In genomic region chr22:41621911-41622179, GRCh38 we compare ENCODE assay signal across 8 cellular contexts. TPM values are rescaled to one million over a fixed set of nuclear protein-coding genes. Genes with fewer than 3 reads are reported as not detected.
DNase-seq lines count a peak whose midpoint lies in the region; ATAC-seq and TF ChIP-seq lines count a peak whose summit lies in the region.

No MANE protein-coding gene starts in this region.

- H3K4me3 ChIP-seq in heart right ventricle = peak overlapping the region; percentile 75 to 99 (median 87)
- peak overlapping the region; percentile 88 to 97 (median 89) for H3K4me3 ChIP-seq in breast epithelium
- H3K4me3 ChIP-seq in mesendoderm (ENCODE audit: low read length) = peak overlapping the region; percentile 96
- peak overlapping the region; percentile 76 to 100 for H3K4me3 ChIP-seq in uterus

- no peak overlapping the region for H2BK15ac ChIP-seq in mesendoderm (replicated peaks; ENCODE audit: low read depth)

- no peak overlapping the region for H4K8ac ChIP-seq in mesendoderm (ENCODE audit: low read depth, low read length)

- H3K9me3 ChIP-seq in heart right ventricle (no peaks in the 10 kb centered on the region), breast epithelium (no peaks in the 10 kb centered on the region), uterus (no peaks in the 10 kb centered on the region)

- no peak overlapping the region for H3K18ac ChIP-seq in mesendoderm (ENCODE audit: low read length)

- peaks cover 19% of the 10 kb centered on the region for H3K79me2 ChIP-seq in mesendoderm (ENCODE audit: control insufficient read depth, insufficient read depth, low read length)

- H3K27me3 ChIP-seq in heart right ventricle = no peaks in the 10 kb centered on the region
- H3K27me3 ChIP-seq in breast epithelium = no peaks in the 10 kb centered on the region
- H3K27me3 ChIP-seq in mesendoderm (ENCODE audit: insufficient read depth, low read length, poor library complexity) = no peaks in the 10 kb centered on the region
- H3K27me3 ChIP-seq in uterus = no peaks in the 10 kb centered on the region

- H3K4ac ChIP-seq in mesendoderm (ENCODE audit: low read depth, low read length) = no peak overlapping the region

- peak overlapping the region in 9 of 10 donors; percentile 89 to 99 (median 96) for H3K27ac ChIP-seq in heart right ventricle
- H3K27ac ChIP-seq in breast epithelium = peak overlapping the region; percentile 98 to 99
- H3K27ac ChIP-seq in mesendoderm (ENCODE audit: low read depth, low read length) = no peak overlapping the region
- peak overlapping the region; percentile 93 to 96 for H3K27ac ChIP-seq in uterus

- TF ChIP-seq CTCF in heart right ventricle (IDR thresholded peaks at IDR 0.05) = no peak
- TF ChIP-seq CTCF in breast epithelium (IDR thresholded peaks at IDR 0.05) = no peak
- TF ChIP-seq CTCF in uterus (IDR thresholded peaks at IDR 0.05) = no peak

- H3K36me3 ChIP-seq in heart right ventricle (peaks cover 0 to 51% (median 34%) of the 10 kb centered on the region in 9 donors), breast epithelium (no peaks in the 10 kb centered on the region), mesendoderm (ENCODE audit: control insufficient read depth, insufficient read depth, low read length) (peaks cover 5% of the 10 kb centered on the region), uterus (no peaks in the 10 kb centered on the region)

- H3K23ac ChIP-seq in mesendoderm (ENCODE audit: low read length) = peak overlapping the region; percentile 90

- DNase-seq in heart right ventricle = no peak
- DNase-seq in left cardiac atrium = no peak
- DNase-seq in breast epithelium (ENCODE audit: low spot score in 2 of 2) = no peak
- DNase-seq in mesendoderm = no peak
- DNase-seq in uterus = no peak
- no peak for DNase-seq in GDM1 (lab: John Stamatoyannopoulos, UW)
- DNase-seq in ACHN = no peak
- DNase-seq in kidney glomerular epithelial cell (lab: John Stamatoyannopoulos, UW) = no peak

- peak overlapping the region; percentile 100 for H3K56ac ChIP-seq in mesendoderm (ENCODE audit: low read length)

- H2AK5ac ChIP-seq in mesendoderm (ENCODE audit: low read length) = no peak overlapping the region

- in situ Hi-C loops in ACHN (cut with HindIII; ENCODE audit: low pct_ligation_motif_present, low pct_unique_long_range_greater_than_20kb, low sequenced_read_pairs) = no loop called here

- peak overlapping the region; percentile 37 for H2BK5ac ChIP-seq in mesendoderm (ENCODE audit: low read length)

- H3K79me1 ChIP-seq in mesendoderm (ENCODE audit: low read length) = peaks cover 11% of the 10 kb centered on the region

- peak overlapping the region; percentile 97 for H3K4me2 ChIP-seq in mesendoderm (ENCODE audit: low read length)

- no peak for TF ChIP-seq POLR2A in breast epithelium (IDR thresholded peaks at IDR 0.05)
- no peak for TF ChIP-seq POLR2A in uterus (IDR thresholded peaks at IDR 0.05)

- 4 to 6% methylated on average over 8 of the region's 8 CpGs for WGBS in heart right ventricle, 2 donors
- WGBS in mesendoderm (ENCODE audit: extremely low coverage, insufficient coverage, low lambda C conversion rate) = no CpG with 5 or more reads among the region's 8 CpGs

- no peak overlapping the region for H4K5ac ChIP-seq in mesendoderm (ENCODE audit: low read length)

- peaks cover 10 to 54% (median 39%) of the 10 kb centered on the region in 9 donors for H3K4me1 ChIP-seq in heart right ventricle
- H3K4me1 ChIP-seq in breast epithelium = peaks cover 3 to 12% of the 10 kb centered on the region in 2 donors
- H3K4me1 ChIP-seq in mesendoderm (ENCODE audit: control insufficient read depth, low read depth, low read length) = peaks cover 4% of the 10 kb centered on the region
- H3K4me1 ChIP-seq in uterus = peaks cover 4 to 9% of the 10 kb centered on the region in 2 donors

- no peak overlapping the region for H2BK120ac ChIP-seq in mesendoderm (ENCODE audit: low read depth, low read length)

- ATAC-seq in heart right ventricle (no peak), left cardiac atrium (no peak)

- intact Hi-C loops in heart right ventricle (cut with DNase I) = loop anchor here in 1 of 10 donors (1.0 kb wide), 1 partner anchor 78 kb away; the partner anchor contains the start of gene POLR3H
- intact Hi-C loops in left cardiac atrium (cut with DNase I) = no loop called here
- intact Hi-C loops in breast epithelium (cut with DNase I; ENCODE audit: low total_unique reads) = loop anchor here (2.0 kb wide), 1 partner anchor 69 kb away; no protein-coding TSS in a partner anchor
- intact Hi-C loops in uterus (cut with DNase I; ENCODE audit: low total_unique reads) = no loop called here

- peak overlapping the region; percentile 99 for H3K9ac ChIP-seq in mesendoderm (ENCODE audit: low read length)

RNA-seq across cellular contexts. Expression of gene XRCC6, which starts 0.8 kb away (rescaled TPM):
- total RNA-seq in heart right ventricle (100 to 1,000 TPM; 152 to 192 (median 181) TPM), left cardiac atrium (100 to 1,000 TPM; 141 to 169 TPM), breast epithelium (100 to 1,000 TPM; 194 to 232 (median 220) TPM), uterus (100 to 1,000 TPM in 3 of 4 donors, 10 to 100 TPM in 1; 89.1 to 303 (median 157) TPM)
- polyA plus RNA-seq in heart right ventricle = 100 to 1,000 TPM; 103 to 185 TPM
- 435 TPM for polyA plus RNA-seq in mesendoderm (2013, experiment 1 of 2)
- polyA plus RNA-seq in mesendoderm (2013, experiment 2 of 2) = 429 TPM

RNA-seq across cellular contexts. Expression of gene DESI1, which starts 1.0 kb away (rescaled TPM):
- 10 to 100 TPM; 27.6 to 49.6 (median 36.0) TPM for total RNA-seq in heart right ventricle
- 10 to 100 TPM; 22.7 to 73.1 TPM for polyA plus RNA-seq in heart right ventricle
- 10 to 100 TPM; 56.5 to 64.0 TPM for total RNA-seq in left cardiac atrium
- 10 to 100 TPM; 17.0 to 23.5 (median 21.0) TPM for total RNA-seq in breast epithelium
- 31.4 TPM for polyA plus RNA-seq in mesendoderm (2013, experiment 1 of 2)
- polyA plus RNA-seq in mesendoderm (2013, experiment 2 of 2) = 32.2 TPM
- total RNA-seq in uterus = 10 to 100 TPM in 2 of 4 donors, 1 to 10 TPM in 2; 6.4 to 34.2 (median 9.6) TPM

RNA-seq across cellular contexts. Expression of gene PMM1, which starts 32.2 kb away (rescaled TPM):
- total RNA-seq in heart right ventricle (10 to 100 TPM; 13.8 to 26.6 (median 21.9) TPM), left cardiac atrium (10 to 100 TPM; 13.0 to 22.1 TPM), breast epithelium (10 to 100 TPM; 42.7 to 74.1 (median 48.5) TPM), uterus (10 to 100 TPM; 21.0 to 76.5 (median 34.6) TPM)
- polyA plus RNA-seq in heart right ventricle = 10 to 100 TPM; 18.1 to 43.5 TPM
- polyA plus RNA-seq in mesendoderm (2013, experiment 1 of 2) = 6.4 TPM
- polyA plus RNA-seq in mesendoderm (2013, experiment 2 of 2) = 6.6 TPM
